Comparison of ENCODE assay signal across 9 cellular contexts in genomic region chr16:10827691-10828341, GRCh38. TPM values are rescaled to one million over a fixed set of nuclear protein-coding genes. Genes with fewer than 3 reads are reported as not detected.
DNase-seq lines count a peak whose midpoint lies in the region; ATAC-seq, FAIRE-seq and TF ChIP-seq lines count a peak whose summit lies in the region.
"Had no signal": no experiment of that assay in that cellular context is flagged by ENCODE, and none has a peak within 500 bp of the region (broad histone marks: within the 10 kb centered on the region; RNA-seq: fewer than 3 reads in every experiment).

No MANE protein-coding gene starts in this region.

- no peak overlapping the region for H3K4me3 Mint-ChIP-seq in T-cell

- H3K9me3 ChIP-seq in kidney (ENCODE audit: control insufficient read depth in 1 of 2, low read length in 2 of 2) (no peaks in the 10 kb centered on the region), skeletal muscle tissue (ENCODE audit: control insufficient read depth in 3 of 3, low read length in 3 of 3) (no peaks in the 10 kb centered on the region)

- CTCF ChIA-PET in T-cell (lab: Charles Lee): interaction anchor here in 1 of 2 donors (0.6 kb wide), 1 partner anchor 490 kb away, joined by 4 read pairs; no protein-coding TSS in a partner anchor

- no peaks in the 10 kb centered on the region for H3K36me3 Mint-ChIP-seq in T-cell

- in situ Hi-C loops in brain microvascular endothelial cell (cut with HindIII; ENCODE audit: low pct_ligation_motif_present, low sequenced_read_pairs): no loop called here

- H3K9ac ChIP-seq in kidney (ENCODE audit: low read length in 2 of 2) (peak overlapping the region in 1 of 2 donors; percentile 44), skeletal muscle tissue (ENCODE audit: low read depth in 1 of 3, low read length in 3 of 3) (peak overlapping the region; percentile 51 to 74 (median 67))

- H3K36me3 ChIP-seq in brain microvascular endothelial cell (replicated peaks) (no peaks in the 10 kb centered on the region), kidney (ENCODE audit: control insufficient read depth in 1 of 2, insufficient read depth in 2 of 2, low read length in 2 of 2) (no peaks in the 10 kb centered on the region), skeletal muscle tissue (ENCODE audit: control insufficient read depth in 3 of 3, insufficient read depth in 3 of 3, low read length in 3 of 3) (no peaks in the 10 kb centered on the region)

- intact Hi-C loops in kidney (cut with DNase I): no loop called here

- H3K27me3 ChIP-seq in brain microvascular endothelial cell (replicated peaks) (no peaks in the 10 kb centered on the region), skeletal muscle tissue (ENCODE audit: control insufficient read depth in 3 of 3, insufficient read depth in 3 of 3, low read length in 3 of 3) (no peaks in the 10 kb centered on the region)

- FAIRE-seq in kidney (lab: Jason Lieb, UNC) (no peak), D721Med (lab: Jason Lieb, UNC) (no peak)

- H3K4me3 ChIP-seq in brain microvascular endothelial cell (ENCODE audit: low read depth, low read length) (no peak overlapping the region), kidney (ENCODE audit: low read length in 2 of 2) (no peak overlapping the region), skeletal muscle tissue (ENCODE audit: low read length in 3 of 3) (peak overlapping the region in 2 of 3 donors; percentile 55 to 58)

- no peak for ATAC-seq in GM18873 (IDR thresholded peaks at IDR 0.05; ENCODE audit: low FRiP score, unreplicated experiment)
- no peak for ATAC-seq in GM18502 (IDR thresholded peaks at IDR 0.05; ENCODE audit: poor library complexity, unreplicated experiment)
- ATAC-seq in T-cell (replicated peaks in 1 of 4): no peak

- H3K27ac Mint-ChIP-seq in T-cell: no peak overlapping the region

- H3K4me1 ChIP-seq in kidney (ENCODE audit: control insufficient read depth in 1 of 2, insufficient read depth in 1 of 2, low read depth in 1 of 2, low read length in 2 of 2) (peaks cover 13 to 20% of the 10 kb centered on the region in 2 donors), skeletal muscle tissue (ENCODE audit: control insufficient read depth in 3 of 3, insufficient read depth in 3 of 3, low read length in 3 of 3) (peaks cover 21 to 28% (median 27%) of the 10 kb centered on the region in 3 donors)
- H3K4me1 ChIP-seq: foreskin keratinocyte had no signal

- no peaks in the 10 kb centered on the region for H3K4me1 Mint-ChIP-seq in T-cell

- TF ChIP-seq CTCF in brain microvascular endothelial cell (IDR thresholded peaks at IDR 0.05; ENCODE audit: low read depth, low read length, missing control alignments) (no peak), kidney (IDR thresholded peaks at IDR 0.05; ENCODE audit: borderline replicate concordance, extremely low read depth, insufficient read depth) (no peak), D721Med (IDR thresholded peaks at IDR 0.05; ENCODE audit: insufficient read depth, missing control alignments) (no peak)

- DNase-seq in GM03348 (ENCODE audit: low spot score) (peak; percentile 93), brain microvascular endothelial cell (peak; percentile 36), kidney (peak; percentile 97), D721Med (ENCODE audit: insufficient read length, low spot score) (no peak), T-cell (no peak)

- POLR2A ChIA-PET in T-cell (lab: Charles Lee): no interaction called here

- no peak overlapping the region for H3K27ac ChIP-seq in brain microvascular endothelial cell
- H3K27ac ChIP-seq in kidney (ENCODE audit: low read depth in 2 of 2, low read length in 2 of 2): peak overlapping the region; percentile 77 to 87
- peak overlapping the region; percentile 96 for H3K27ac ChIP-seq in skeletal muscle tissue (ENCODE audit: low read depth, low read length)
- H3K27ac ChIP-seq: foreskin keratinocyte had no signal

- no peaks in the 10 kb centered on the region for H3K27me3 Mint-ChIP-seq in T-cell

- H3K9me3 Mint-ChIP-seq in T-cell: no peaks in the 10 kb centered on the region

RNA-seq across cellular contexts. Expression of gene TVP23A, which starts 9.2 kb away (rescaled TPM):
- total RNA-seq in kidney (0.19 TPM), skeletal muscle tissue (2.6 TPM), T-cell (under 1 TPM in 2 of 5 donors, not detected in 3; 0.13 to 0.50 TPM)
- polyA plus RNA-seq in kidney (ENCODE audit: insufficient read depth, low read depth, low replicate concordance): not detected
- total RNA-seq: foreskin keratinocyte had no signal
- polyA plus RNA-seq: foreskin keratinocyte had no signal

RNA-seq across cellular contexts. Expression of gene CIITA, which starts 49.2 kb away (rescaled TPM):
- total RNA-seq in kidney (50.5 TPM), skeletal muscle tissue (1.0 TPM), T-cell (10 to 100 TPM; 10.5 to 36.7 (median 12.5) TPM)
- 8.3 TPM for polyA plus RNA-seq in kidney (ENCODE audit: insufficient read depth, low read depth, low replicate concordance)

Comparison
In these comparisons a context has a peak if more than half of its experiments do, and no peak if none do; other contexts are left out.
1. DNase-seq: peak in GM03348 (single experiment), brain microvascular endothelial cell (single experiment) and kidney (single experiment); none in D721Med (single experiment) and T-cell (0 of 34).
2. H3K4me3 ChIP-seq: peak in skeletal muscle tissue (2 of 3); none in brain microvascular endothelial cell (single experiment) and kidney (0 of 2).